ENCODE assay signal across 1 cellular context in the genomic region with DNA sequence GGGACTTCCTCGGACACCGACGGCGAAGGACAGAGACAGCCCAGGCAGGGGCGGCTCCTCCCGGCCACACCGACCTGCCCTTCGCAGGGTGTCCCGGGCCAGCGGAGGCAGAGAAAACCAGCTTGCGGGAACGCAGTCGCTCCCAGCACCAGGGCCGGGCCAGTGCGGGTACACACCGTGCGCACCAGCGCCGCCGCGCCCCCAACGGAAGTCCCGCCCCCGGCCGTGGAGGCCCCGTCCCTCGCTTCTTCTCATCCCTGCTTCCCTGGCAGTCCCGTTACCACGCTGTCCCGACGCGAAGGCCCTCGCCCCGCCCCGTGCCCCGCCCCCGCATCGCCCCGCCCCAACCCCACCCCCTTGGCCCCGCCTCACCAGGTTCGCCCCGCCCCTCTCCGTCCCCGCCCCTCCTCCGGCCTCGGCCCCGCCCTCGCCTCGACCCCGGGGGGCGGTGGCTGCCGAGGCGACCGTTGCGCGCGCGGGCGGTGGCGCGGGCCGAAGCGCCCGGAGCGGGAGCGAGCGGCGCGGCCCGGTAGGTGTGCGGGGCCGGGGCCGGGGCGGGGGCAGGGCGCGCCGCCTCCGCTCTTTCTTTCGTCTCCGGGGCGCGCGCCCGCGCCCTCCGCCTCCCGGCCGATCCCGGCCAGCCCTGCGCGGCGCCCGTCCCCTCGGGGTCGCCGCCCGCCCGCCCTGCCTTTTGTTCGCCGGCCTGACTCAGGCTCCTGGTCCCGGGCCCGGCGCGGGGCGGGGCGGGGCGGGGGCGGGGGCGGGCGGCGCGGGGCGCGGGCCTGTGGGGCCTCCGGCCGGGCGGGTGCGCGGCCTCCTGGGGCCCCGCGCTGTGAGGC.
TF ChIP-seq lines count a peak whose summit lies in the region.

A gene with protein sequence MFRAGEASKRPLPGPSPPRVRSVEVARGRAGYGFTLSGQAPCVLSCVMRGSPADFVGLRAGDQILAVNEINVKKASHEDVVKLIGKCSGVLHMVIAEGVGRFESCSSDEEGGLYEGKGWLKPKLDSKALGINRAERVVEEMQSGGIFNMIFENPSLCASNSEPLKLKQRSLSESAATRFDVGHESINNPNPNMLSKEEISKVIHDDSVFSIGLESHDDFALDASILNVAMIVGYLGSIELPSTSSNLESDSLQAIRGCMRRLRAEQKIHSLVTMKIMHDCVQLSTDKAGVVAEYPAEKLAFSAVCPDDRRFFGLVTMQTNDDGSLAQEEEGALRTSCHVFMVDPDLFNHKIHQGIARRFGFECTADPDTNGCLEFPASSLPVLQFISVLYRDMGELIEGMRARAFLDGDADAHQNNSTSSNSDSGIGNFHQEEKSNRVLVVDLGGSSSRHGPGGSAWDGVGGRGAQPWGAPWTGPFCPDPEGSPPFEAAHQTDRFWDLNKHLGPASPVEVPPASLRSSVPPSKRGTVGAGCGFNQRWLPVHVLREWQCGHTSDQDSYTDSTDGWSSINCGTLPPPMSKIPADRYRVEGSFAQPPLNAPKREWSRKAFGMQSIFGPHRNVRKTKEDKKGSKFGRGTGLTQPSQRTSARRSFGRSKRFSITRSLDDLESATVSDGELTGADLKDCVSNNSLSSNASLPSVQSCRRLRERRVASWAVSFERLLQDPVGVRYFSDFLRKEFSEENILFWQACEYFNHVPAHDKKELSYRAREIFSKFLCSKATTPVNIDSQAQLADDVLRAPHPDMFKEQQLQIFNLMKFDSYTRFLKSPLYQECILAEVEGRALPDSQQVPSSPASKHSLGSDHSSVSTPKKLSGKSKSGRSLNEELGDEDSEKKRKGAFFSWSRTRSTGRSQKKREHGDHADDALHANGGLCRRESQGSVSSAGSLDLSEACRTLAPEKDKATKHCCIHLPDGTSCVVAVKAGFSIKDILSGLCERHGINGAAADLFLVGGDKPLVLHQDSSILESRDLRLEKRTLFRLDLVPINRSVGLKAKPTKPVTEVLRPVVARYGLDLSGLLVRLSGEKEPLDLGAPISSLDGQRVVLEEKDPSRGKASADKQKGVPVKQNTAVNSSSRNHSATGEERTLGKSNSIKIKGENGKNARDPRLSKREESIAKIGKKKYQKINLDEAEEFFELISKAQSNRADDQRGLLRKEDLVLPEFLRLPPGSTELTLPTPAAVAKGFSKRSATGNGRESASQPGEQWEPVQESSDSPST (N-terminal part only) (plus strand): TSS at position 451 of the 839 bp plus-strand sequence. CDS start 23,150 bp downstream, outside the sequence.

TF ChIP-seq in GM23338, 12 proteins besides CTCF, POLR2A, EP300 and RAD21 (continued from another document):
- TF ChIP-seq, protein P1, sequence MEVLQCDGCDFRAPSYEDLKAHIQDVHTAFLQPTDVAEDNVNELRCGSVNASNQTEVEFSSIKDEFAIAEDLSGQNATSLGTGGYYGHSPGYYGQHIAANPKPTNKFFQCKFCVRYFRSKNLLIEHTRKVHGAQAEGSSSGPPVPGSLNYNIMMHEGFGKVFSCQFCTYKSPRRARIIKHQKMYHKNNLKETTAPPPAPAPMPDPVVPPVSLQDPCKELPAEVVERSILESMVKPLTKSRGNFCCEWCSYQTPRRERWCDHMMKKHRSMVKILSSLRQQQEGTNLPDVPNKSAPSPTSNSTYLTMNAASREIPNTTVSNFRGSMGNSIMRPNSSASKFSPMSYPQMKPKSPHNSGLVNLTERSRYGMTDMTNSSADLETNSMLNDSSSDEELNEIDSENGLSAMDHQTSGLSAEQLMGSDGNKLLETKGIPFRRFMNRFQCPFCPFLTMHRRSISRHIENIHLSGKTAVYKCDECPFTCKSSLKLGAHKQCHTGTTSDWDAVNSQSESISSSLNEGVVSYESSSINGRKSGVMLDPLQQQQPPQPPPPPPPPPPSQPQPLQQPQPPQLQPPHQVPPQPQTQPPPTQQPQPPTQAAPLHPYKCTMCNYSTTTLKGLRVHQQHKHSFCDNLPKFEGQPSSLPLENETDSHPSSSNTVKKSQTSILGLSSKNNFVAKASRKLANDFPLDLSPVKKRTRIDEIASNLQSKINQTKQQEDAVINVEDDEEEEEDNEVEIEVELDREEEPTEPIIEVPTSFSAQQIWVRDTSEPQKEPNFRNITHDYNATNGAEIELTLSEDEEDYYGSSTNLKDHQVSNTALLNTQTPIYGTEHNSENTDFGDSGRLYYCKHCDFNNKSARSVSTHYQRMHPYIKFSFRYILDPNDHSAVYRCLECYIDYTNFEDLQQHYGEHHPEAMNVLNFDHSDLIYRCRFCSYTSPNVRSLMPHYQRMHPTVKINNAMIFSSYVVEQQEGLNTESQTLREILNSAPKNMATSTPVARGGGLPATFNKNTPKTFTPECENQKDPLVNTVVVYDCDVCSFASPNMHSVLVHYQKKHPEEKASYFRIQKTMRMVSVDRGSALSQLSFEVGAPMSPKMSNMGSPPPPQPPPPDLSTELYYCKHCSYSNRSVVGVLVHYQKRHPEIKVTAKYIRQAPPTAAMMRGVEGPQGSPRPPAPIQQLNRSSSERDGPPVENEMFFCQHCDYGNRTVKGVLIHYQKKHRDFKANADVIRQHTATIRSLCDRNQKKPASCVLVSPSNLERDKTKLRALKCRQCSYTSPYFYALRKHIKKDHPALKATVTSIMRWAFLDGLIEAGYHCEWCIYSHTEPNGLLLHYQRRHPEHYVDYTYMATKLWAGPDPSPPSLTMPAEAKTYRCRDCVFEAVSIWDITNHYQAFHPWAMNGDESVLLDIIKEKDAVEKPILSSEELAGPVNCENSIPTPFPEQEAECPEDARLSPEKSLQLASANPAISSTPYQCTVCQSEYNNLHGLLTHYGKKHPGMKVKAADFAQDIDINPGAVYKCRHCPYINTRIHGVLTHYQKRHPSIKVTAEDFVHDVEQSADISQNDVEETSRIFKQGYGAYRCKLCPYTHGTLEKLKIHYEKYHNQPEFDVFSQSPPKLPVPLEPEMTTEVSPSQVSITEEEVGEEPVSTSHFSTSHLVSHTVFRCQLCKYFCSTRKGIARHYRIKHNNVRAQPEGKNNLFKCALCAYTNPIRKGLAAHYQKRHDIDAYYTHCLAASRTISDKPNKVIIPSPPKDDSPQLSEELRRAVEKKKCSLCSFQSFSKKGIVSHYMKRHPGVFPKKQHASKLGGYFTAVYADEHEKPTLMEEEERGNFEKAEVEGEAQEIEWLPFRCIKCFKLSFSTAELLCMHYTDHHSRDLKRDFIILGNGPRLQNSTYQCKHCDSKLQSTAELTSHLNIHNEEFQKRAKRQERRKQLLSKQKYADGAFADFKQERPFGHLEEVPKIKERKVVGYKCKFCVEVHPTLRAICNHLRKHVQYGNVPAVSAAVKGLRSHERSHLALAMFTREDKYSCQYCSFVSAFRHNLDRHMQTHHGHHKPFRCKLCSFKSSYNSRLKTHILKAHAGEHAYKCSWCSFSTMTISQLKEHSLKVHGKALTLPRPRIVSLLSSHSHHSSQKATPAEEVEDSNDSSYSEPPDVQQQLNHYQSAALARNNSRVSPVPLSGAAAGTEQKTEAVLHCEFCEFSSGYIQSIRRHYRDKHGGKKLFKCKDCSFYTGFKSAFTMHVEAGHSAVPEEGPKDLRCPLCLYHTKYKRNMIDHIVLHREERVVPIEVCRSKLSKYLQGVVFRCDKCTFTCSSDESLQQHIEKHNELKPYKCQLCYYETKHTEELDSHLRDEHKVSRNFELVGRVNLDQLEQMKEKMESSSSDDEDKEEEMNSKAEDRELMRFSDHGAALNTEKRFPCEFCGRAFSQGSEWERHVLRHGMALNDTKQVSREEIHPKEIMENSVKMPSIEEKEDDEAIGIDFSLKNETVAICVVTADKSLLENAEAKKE (CRISPR knock-in tag; IDR thresholded peaks at IDR 0.05), result no peak
- TF ChIP-seq EZH2 (IDR thresholded peaks at IDR 0.05; ENCODE audit: low read depth, unreplicated experiment) (no peak), JUNB (IDR thresholded peaks at IDR 0.05; ENCODE audit: unreplicated experiment) (no peak), ZNF331 (CRISPR knock-in tag; IDR thresholded peaks at IDR 0.05; ENCODE audit: low read depth) (no peak), STAT1 (IDR thresholded peaks at IDR 0.05; ENCODE audit: unreplicated experiment) (no peak), POLR2AphosphoS5 (IDR thresholded peaks at IDR 0.05; ENCODE audit: low read depth) (peak; percentile 56; the same call in 1 of the 2 replicates), CREB1 (CRISPR knock-in tag; IDR thresholded peaks at IDR 0.05; ENCODE audit: low read depth) (0 out of 2 replicates have a peak, but pooled peaks have one; percentile 26)
TF ChIP-seq in GM23338: peak in this region for 2.
